ENCODE assay signal across 21 cellular contexts in genomic region chr14:24071836-24072420, GRCh38. TPM values are rescaled to one million over a fixed set of nuclear protein-coding genes. Genes with fewer than 3 reads are reported as not detected.
DNase-seq lines count a peak whose midpoint lies in the region; ATAC-seq, FAIRE-seq and TF ChIP-seq lines count a peak whose summit lies in the region.
"Had no signal": no experiment of that assay in that cellular context is flagged by ENCODE, and none has a peak within 500 bp of the region (broad histone marks: within the 10 kb centered on the region; RNA-seq: fewer than 3 reads in every experiment).

No MANE protein-coding gene starts in this region.

- CTCF ChIA-PET in HepG2 (lab: Yijun Ruan, JAX; ENCODE audit: low intra/inter-chr PET ratio, low total read pairs), result no interaction called here

- no peak overlapping the region for H2AFZ ChIP-seq in HepG2 (ENCODE audit: low read length)
- H2AFZ ChIP-seq in parathyroid adenoma, result peak overlapping the region; percentile 39

- H3K36me3 ChIP-seq in HepG2 (replicated peaks in 1 of 2; ENCODE audit: control insufficient read depth in 1 of 2, insufficient read depth in 2 of 2, low read length in 2 of 2), result no peaks in the 10 kb centered on the region
- no peaks in the 10 kb centered on the region for H3K36me3 ChIP-seq in right lobe of liver
- H3K36me3 ChIP-seq in kidney (ENCODE audit: control insufficient read depth in 1 of 2, insufficient read depth in 2 of 2, low read length in 2 of 2), result no peaks in the 10 kb centered on the region
- no peaks in the 10 kb centered on the region for H3K36me3 ChIP-seq in parathyroid adenoma (ENCODE audit: control insufficient read depth, insufficient read depth, low read length)
- no peaks in the 10 kb centered on the region for H3K36me3 ChIP-seq in aorta (ENCODE audit: control insufficient read depth in 1 of 2, insufficient read depth in 2 of 2, low read length in 1 of 2)
- H3K36me3 ChIP-seq: BE2C had no signal

- no peak for ATAC-seq in HepG2
- no peak for ATAC-seq in right lobe of liver
- no peak for ATAC-seq in aorta (ENCODE audit: low FRiP score)
- no peak for ATAC-seq in GM18873 (IDR thresholded peaks at IDR 0.05; ENCODE audit: low FRiP score, unreplicated experiment)
- ATAC-seq in HG02798 (IDR thresholded peaks at IDR 0.05; ENCODE audit: poor library complexity, unreplicated experiment), result no peak
- no peak for ATAC-seq in Right ventricle myocardium inferior

- no peak for TF ChIP-seq POLR2A in HepG2 (IDR thresholded peaks at IDR 0.05; ENCODE audit: insufficient read depth in 1 of 2, low read depth in 2 of 2, low read length in 2 of 2)
- no peak for TF ChIP-seq POLR2A in right lobe of liver (IDR thresholded peaks at IDR 0.05)

- 15% methylated on average over 12 of the region's 12 CpGs for WGBS in HepG2 (ENCODE audit: low lambda C conversion rate)
- WGBS in right lobe of liver (ENCODE audit: insufficient coverage, low coverage, low lambda C conversion rate, missing lambda C conversion rate), result 31% methylated on average over 5 of the region's 12 CpGs
- 10 to 12% methylated on average over 12 of the region's 12 CpGs for WGBS in aorta, 2 donors

- H3K79me2 ChIP-seq in HepG2 (ENCODE audit: insufficient read depth, low read length) (no peaks in the 10 kb centered on the region), parathyroid adenoma (no peaks in the 10 kb centered on the region)

- POLR2A ChIA-PET in HepG2 (lab: Yijun Ruan, JAX), result interaction anchor here (1.2 to 8.3 kb wide), 5 partner anchors 9 to 89 kb away, joined by 3 to 68 read pairs (median 4); partner anchors contain the start of genes DCAF11, IRF9, NRL and PCK2

- FAIRE-seq in HepG2 (lab: Jason Lieb, UNC) (no peak), kidney (lab: Jason Lieb, UNC) (no peak)
- FAIRE-seq: HTR-8/SVneo had no signal

- H3K27ac ChIP-seq in HepG2 (ENCODE audit: extremely low read length, insufficient read depth, low read length) (no peak overlapping the region), right lobe of liver (no peak overlapping the region), kidney (ENCODE audit: low read depth in 2 of 2, low read length in 2 of 2) (no peak overlapping the region), parathyroid adenoma (no peak overlapping the region), aorta (ENCODE audit: low read depth in 1 of 2, low read length in 2 of 2) (no peak overlapping the region)
- H3K27ac ChIP-seq: 22Rv1, HL-60, RWPE1 had no signal

- H3K9ac ChIP-seq in HepG2 (ENCODE audit: insufficient read depth, low read depth, low read length), result no peak overlapping the region
- no peak overlapping the region for H3K9ac ChIP-seq in kidney (ENCODE audit: low read length in 2 of 2)
- H3K9ac ChIP-seq in parathyroid adenoma, result no peak overlapping the region

- in situ Hi-C loops in HepG2 (cut with HindIII; ENCODE audit: extremely low pct_ligation_motif_present, low pct_unique_long_range_greater_than_20kb), result no loop called here

- peaks cover 51% of the 10 kb centered on the region for H3K4me1 ChIP-seq in HepG2 (ENCODE audit: insufficient read depth, low read length)
- H3K4me1 ChIP-seq in right lobe of liver, result peaks cover 0 to 52% (median 22%) of the 10 kb centered on the region in 4 donors
- H3K4me1 ChIP-seq in kidney (ENCODE audit: control insufficient read depth in 1 of 2, insufficient read depth in 1 of 2, low read depth in 1 of 2, low read length in 2 of 2), result peaks cover 0 to 2% of the 10 kb centered on the region in 2 donors
- peaks cover 32% of the 10 kb centered on the region for H3K4me1 ChIP-seq in parathyroid adenoma
- no peaks in the 10 kb centered on the region for H3K4me1 ChIP-seq in aorta (ENCODE audit: control insufficient read depth in 1 of 2, insufficient read depth in 2 of 2, low read length in 2 of 2)
- H3K4me1 ChIP-seq: BE2C had no signal

- no TSS peak for BruUV-seq in HepG2 (replicated peaks; lab: Mats Ljungman, UMichigan)

- H4K20me1 ChIP-seq in HepG2 (ENCODE audit: insufficient read depth, low read length), result no peaks in the 10 kb centered on the region

- TF ChIP-seq CTCF in HepG2 (CRISPR knock-in tag; IDR thresholded peaks at IDR 0.05), result no peak
- no peak for TF ChIP-seq CTCF in right lobe of liver (IDR thresholded peaks at IDR 0.05)
- no peak for TF ChIP-seq CTCF in kidney (IDR thresholded peaks at IDR 0.05; ENCODE audit: borderline replicate concordance, extremely low read depth, insufficient read depth)
- TF ChIP-seq CTCF in parathyroid adenoma (IDR thresholded peaks at IDR 0.05), result no peak

- no peak for TF ChIP-seq EP300 in HepG2 (IDR thresholded peaks at IDR 0.05; ENCODE audit: low read depth in 2 of 2, low read length in 2 of 2)
- no peak for TF ChIP-seq EP300 in HepG2 (CRISPR knock-in tag; IDR thresholded peaks at IDR 0.05; ENCODE audit: borderline replicate concordance)

- intact Hi-C loops in HepG2 (cut with micrococcal nuclease; ENCODE audit: unreplicated experiment), result no loop called here
- intact Hi-C loops in right lobe of liver (cut with DNase I), result no loop called here
- intact Hi-C loops in kidney (cut with DNase I), result no loop called here
- intact Hi-C loops in aorta (cut with DNase I), result no loop called here
- intact Hi-C loops in Right ventricle myocardium inferior (cut with DNase I), result no loop called here

- H3K4me3 ChIP-seq in HepG2 (replicated peaks in 1 of 3; ENCODE audit: insufficient read depth in 1 of 3, low read depth in 2 of 3, low read length in 3 of 3) (no peak overlapping the region), right lobe of liver (no peak overlapping the region), kidney (ENCODE audit: low read length in 2 of 2) (no peak overlapping the region), parathyroid adenoma (ENCODE audit: low read depth, low read length) (no peak overlapping the region), aorta (ENCODE audit: low read length in 2 of 2) (no peak overlapping the region)

- H3K27me3 ChIP-seq in HepG2 (ENCODE audit: control insufficient read depth in 1 of 2, insufficient read depth in 2 of 2, low read length in 2 of 2) (peaks cover 13 to 58% of the 10 kb centered on the region in 2 experiments; a peak in 4 of 5 replicates), right lobe of liver (no peaks in the 10 kb centered on the region), parathyroid adenoma (ENCODE audit: control insufficient read depth, insufficient read depth, low read length) (no peaks in the 10 kb centered on the region), aorta (ENCODE audit: control insufficient read depth in 1 of 2, insufficient read depth in 2 of 2, low read length in 1 of 2) (peaks cover 0 to 2% of the 10 kb centered on the region in 2 donors)
- H3K27me3 ChIP-seq: BE2C had no signal

- no peak for DNase-seq in HepG2 (ENCODE audit: low spot score)
- no peak for DNase-seq in right lobe of liver
- DNase-seq in kidney, result peak; percentile 48
- DNase-seq in aorta, result peak; percentile 12 to 63
- no peak for DNase-seq in Right ventricle myocardium inferior (ENCODE audit: missing footprints)
- DNase-seq: BE2C; Calu3; CD4-positive, alpha-beta T cell; DMS53; H9; NCI-H187; NCI-H345; OCI-M1 had no signal

- TF ChIP-seq RAD21 in HepG2 (CRISPR knock-in tag; IDR thresholded peaks at IDR 0.05), result no peak

- H3K9me3 ChIP-seq in HepG2 (ENCODE audit: low read length) (no peaks in the 10 kb centered on the region), right lobe of liver (no peaks in the 10 kb centered on the region), kidney (ENCODE audit: control insufficient read depth in 1 of 2, low read length in 2 of 2) (no peaks in the 10 kb centered on the region), parathyroid adenoma (ENCODE audit: control insufficient read depth, low read length) (no peaks in the 10 kb centered on the region), aorta (ENCODE audit: control insufficient read depth, low read length) (no peaks in the 10 kb centered on the region)
- H3K9me3 ChIP-seq: BE2C had no signal

- H3K4me2 ChIP-seq in HepG2 (ENCODE audit: low read depth, low read length) (no peak overlapping the region), parathyroid adenoma (ENCODE audit: low read length) (no peak overlapping the region)

RNA-seq across cellular contexts. Expression of gene CPNE6, which starts 0.6 kb away (rescaled TPM):
- total RNA-seq in HepG2 (2016; rRNA removed; fragmentation: Illumina TruSeq; extraction: Trizol), result not detected in 2 replicates
- total RNA-seq in HepG2 (2016; cell fraction: cytosol; rRNA removed; fragmentation: Illumina TruSeq; extraction: Trizol; ENCODE audit: low read depth), result not detected in 2 replicates
- not detected in 2 replicates for total RNA-seq in HepG2 (2016; cell fraction: insoluble cytoplasmic fraction; rRNA removed; fragmentation: Illumina TruSeq; extraction: Trizol)
- not detected in 2 replicates for total RNA-seq in HepG2 (2016; cell fraction: membrane; rRNA removed; fragmentation: Illumina TruSeq; extraction: Trizol)
- not detected in 2 replicates for total RNA-seq in HepG2 (2016; cell fraction: nucleus; rRNA removed; fragmentation: Illumina TruSeq; extraction: Trizol)
- 0.03 TPM in 1 of 2 replicates, not detected in the other for polyA plus RNA-seq in HepG2 (2011; rRNA removed)
- not detected in 2 replicates for polyA plus RNA-seq in HepG2 (2011; cell fraction: cytosol; rRNA removed)
- polyA plus RNA-seq in HepG2 (2011; cell fraction: nucleus; rRNA removed), result 0.06 and 0.16 TPM in 2 replicates
- 0.05 TPM in 1 of 2 replicates, not detected in the other for polyA plus RNA-seq in HepG2 (2012)
- not detected in 2 replicates for polyA plus RNA-seq in HepG2 (2016; cell fraction: cytosol; fragmentation: Illumina TruSeq; extraction: Trizol; ENCODE audit: low read depth)
- polyA plus RNA-seq in HepG2 (2016; cell fraction: insoluble cytoplasmic fraction; fragmentation: Illumina TruSeq; extraction: Trizol; ENCODE audit: low read depth), result not detected in 2 replicates
- not detected in 2 replicates for polyA plus RNA-seq in HepG2 (2016; cell fraction: membrane; fragmentation: Illumina TruSeq; extraction: Trizol; ENCODE audit: low read depth)
- polyA plus RNA-seq in HepG2 (2016; cell fraction: nucleus; fragmentation: Illumina TruSeq; extraction: Trizol; ENCODE audit: insufficient read depth, low read depth), result not detected in 2 replicates
- polyA minus RNA-seq in HepG2 (2011; rRNA and poly(A)+ RNA removed; ENCODE audit: low replicate concordance), result 0.16 TPM in 1 of 2 replicates, not detected in the other
- polyA minus RNA-seq in HepG2 (2011; cell fraction: cytosol; rRNA and poly(A)+ RNA removed), result not detected in 2 replicates
- polyA minus RNA-seq in HepG2 (2011; cell fraction: nucleus; rRNA and poly(A)+ RNA removed), result not detected in 2 replicates
- total RNA-seq in right lobe of liver, result under 1 TPM in 4 of 6 experiments, not detected in 2; 0.09 to 0.40 (median 0.18) TPM
- total RNA-seq in kidney, result 0.19 TPM
- polyA plus RNA-seq in kidney (ENCODE audit: insufficient read depth, low read depth, low replicate concordance), result 3.4 TPM
- under 1 TPM; 0.71 to 0.99 TPM for total RNA-seq in aorta
- under 1 TPM; 0.03 to 0.25 TPM for polyA plus RNA-seq in aorta
- total RNA-seq in Right ventricle myocardium inferior, result not detected
- total RNA-seq: Calu3; CD4-positive, alpha-beta T cell; H9 had no signal
- polyA plus RNA-seq: AG04450 had no signal

RNA-seq across cellular contexts. Expression of gene CARMIL3, which starts 20.1 kb away (rescaled TPM):
- total RNA-seq in HepG2 (2016; rRNA removed; fragmentation: Illumina TruSeq; extraction: Trizol), result 0.13 and 0.27 TPM in 2 replicates
- 0.18 TPM in 1 of 2 replicates, not detected in the other for total RNA-seq in HepG2 (2016; cell fraction: cytosol; rRNA removed; fragmentation: Illumina TruSeq; extraction: Trizol; ENCODE audit: low read depth)
- total RNA-seq in HepG2 (2016; cell fraction: insoluble cytoplasmic fraction; rRNA removed; fragmentation: Illumina TruSeq; extraction: Trizol), result 0.12 and 0.41 TPM in 2 replicates
- total RNA-seq in HepG2 (2016; cell fraction: membrane; rRNA removed; fragmentation: Illumina TruSeq; extraction: Trizol), result 0.03 and 0.15 TPM in 2 replicates
- total RNA-seq in HepG2 (2016; cell fraction: nucleus; rRNA removed; fragmentation: Illumina TruSeq; extraction: Trizol), result 0.47 and 0.65 TPM in 2 replicates
- polyA plus RNA-seq in HepG2 (2011; rRNA removed), result 0.55 and 0.85 TPM in 2 replicates
- polyA plus RNA-seq in HepG2 (2011; cell fraction: cytosol; rRNA removed), result 0.13 and 0.21 TPM in 2 replicates
- 7.7 and 8.1 TPM in 2 replicates for polyA plus RNA-seq in HepG2 (2011; cell fraction: nucleus; rRNA removed)
- 0.16 and 0.34 TPM in 2 replicates for polyA plus RNA-seq in HepG2 (2012)
- 0.03 TPM in 2 replicates for polyA plus RNA-seq in HepG2 (2016; cell fraction: cytosol; fragmentation: Illumina TruSeq; extraction: Trizol; ENCODE audit: low read depth)
- 0.19 and 0.23 TPM in 2 replicates for polyA plus RNA-seq in HepG2 (2016; cell fraction: insoluble cytoplasmic fraction; fragmentation: Illumina TruSeq; extraction: Trizol; ENCODE audit: low read depth)
- polyA plus RNA-seq in HepG2 (2016; cell fraction: membrane; fragmentation: Illumina TruSeq; extraction: Trizol; ENCODE audit: low read depth), result 0.05 TPM in 2 replicates
- 1.6 and 2.9 TPM in 2 replicates for polyA plus RNA-seq in HepG2 (2016; cell fraction: nucleus; fragmentation: Illumina TruSeq; extraction: Trizol; ENCODE audit: insufficient read depth, low read depth)
- polyA minus RNA-seq in HepG2 (2011; rRNA and poly(A)+ RNA removed; ENCODE audit: low replicate concordance), result 0.14 and 3.1 TPM in 2 replicates
- polyA minus RNA-seq in HepG2 (2011; cell fraction: cytosol; rRNA and poly(A)+ RNA removed), result 0.20 and 0.44 TPM in 2 replicates
- polyA minus RNA-seq in HepG2 (2011; cell fraction: nucleus; rRNA and poly(A)+ RNA removed), result 0.77 and 2.9 TPM in 2 replicates
- 1 to 10 TPM in 1 of 6 experiments, under 1 TPM in 5; 0.18 to 1.9 (median 0.29) TPM for total RNA-seq in right lobe of liver
- 1.4 TPM for total RNA-seq in kidney
- polyA plus RNA-seq in kidney (ENCODE audit: insufficient read depth, low read depth, low replicate concordance), result 1.5 TPM
- total RNA-seq in aorta, result under 1 TPM; 0.24 to 0.42 TPM
- under 1 TPM in 1 of 2 donors, not detected in 1; 0.43 TPM for polyA plus RNA-seq in aorta
- 0.08 TPM for total RNA-seq in Right ventricle myocardium inferior
- polyA plus RNA-seq: AG04450 had no signal

RNA-seq across cellular contexts. Expression of gene PCK2, which starts 22.2 kb away (rescaled TPM):
- 118 and 129 TPM in 2 replicates for total RNA-seq in HepG2 (2016; rRNA removed; fragmentation: Illumina TruSeq; extraction: Trizol)
- 29.7 and 32.7 TPM in 2 replicates for total RNA-seq in HepG2 (2016; cell fraction: cytosol; rRNA removed; fragmentation: Illumina TruSeq; extraction: Trizol; ENCODE audit: low read depth)
- 112 and 129 TPM in 2 replicates for total RNA-seq in HepG2 (2016; cell fraction: insoluble cytoplasmic fraction; rRNA removed; fragmentation: Illumina TruSeq; extraction: Trizol)
- total RNA-seq in HepG2 (2016; cell fraction: membrane; rRNA removed; fragmentation: Illumina TruSeq; extraction: Trizol), result 38.2 and 39.1 TPM in 2 replicates
- total RNA-seq in HepG2 (2016; cell fraction: nucleus; rRNA removed; fragmentation: Illumina TruSeq; extraction: Trizol), result 96.7 and 121 TPM in 2 replicates
- 272 and 316 TPM in 2 replicates for polyA plus RNA-seq in HepG2 (2011; rRNA removed)
- polyA plus RNA-seq in HepG2 (2011; cell fraction: cytosol; rRNA removed), result 238 and 309 TPM in 2 replicates
- 309 TPM in 2 replicates for polyA plus RNA-seq in HepG2 (2011; cell fraction: nucleus; rRNA removed)
- polyA plus RNA-seq in HepG2 (2012), result 216 and 286 TPM in 2 replicates
- polyA plus RNA-seq in HepG2 (2016; cell fraction: cytosol; fragmentation: Illumina TruSeq; extraction: Trizol; ENCODE audit: low read depth), result 19.2 and 20.8 TPM in 2 replicates
- 122 and 140 TPM in 2 replicates for polyA plus RNA-seq in HepG2 (2016; cell fraction: insoluble cytoplasmic fraction; fragmentation: Illumina TruSeq; extraction: Trizol; ENCODE audit: low read depth)
- polyA plus RNA-seq in HepG2 (2016; cell fraction: membrane; fragmentation: Illumina TruSeq; extraction: Trizol; ENCODE audit: low read depth), result 27.1 and 31.0 TPM in 2 replicates
- polyA plus RNA-seq in HepG2 (2016; cell fraction: nucleus; fragmentation: Illumina TruSeq; extraction: Trizol; ENCODE audit: insufficient read depth, low read depth), result 172 and 175 TPM in 2 replicates
- 87.1 and 691 TPM in 2 replicates for polyA minus RNA-seq in HepG2 (2011; rRNA and poly(A)+ RNA removed; ENCODE audit: low replicate concordance)
- 204 and 209 TPM in 2 replicates for polyA minus RNA-seq in HepG2 (2011; cell fraction: cytosol; rRNA and poly(A)+ RNA removed)
- 128 and 158 TPM in 2 replicates for polyA minus RNA-seq in HepG2 (2011; cell fraction: nucleus; rRNA and poly(A)+ RNA removed)
- 100 to 1,000 TPM; 124 to 615 (median 240) TPM for total RNA-seq in right lobe of liver
- total RNA-seq in kidney, result 36.1 TPM
- polyA plus RNA-seq in kidney (ENCODE audit: insufficient read depth, low read depth, low replicate concordance), result 140 TPM
- 10 to 100 TPM; 19.6 to 22.5 TPM for total RNA-seq in aorta
- 10 to 100 TPM; 14.7 to 82.5 TPM for polyA plus RNA-seq in aorta
- 4.3 TPM for total RNA-seq in Right ventricle myocardium inferior

RNA-seq across cellular contexts. Expression of gene DCAF11, which starts 42.6 kb away (rescaled TPM):
- total RNA-seq in HepG2 (2016; rRNA removed; fragmentation: Illumina TruSeq; extraction: Trizol) (257 and 342 TPM in 2 replicates), right lobe of liver (100 to 1,000 TPM in 3 of 6 experiments, 10 to 100 TPM in 3; 65.9 to 180 (median 103) TPM), kidney (81.1 TPM), aorta (10 to 100 TPM; 35.5 to 39.6 TPM), Right ventricle myocardium inferior (84.7 TPM)
- total RNA-seq in HepG2 (2016; cell fraction: cytosol; rRNA removed; fragmentation: Illumina TruSeq; extraction: Trizol; ENCODE audit: low read depth), result 34.1 and 39.6 TPM in 2 replicates
- total RNA-seq in HepG2 (2016; cell fraction: insoluble cytoplasmic fraction; rRNA removed; fragmentation: Illumina TruSeq; extraction: Trizol), result 258 and 327 TPM in 2 replicates
- total RNA-seq in HepG2 (2016; cell fraction: membrane; rRNA removed; fragmentation: Illumina TruSeq; extraction: Trizol), result 160 and 166 TPM in 2 replicates
- total RNA-seq in HepG2 (2016; cell fraction: nucleus; rRNA removed; fragmentation: Illumina TruSeq; extraction: Trizol), result 174 and 191 TPM in 2 replicates
- polyA plus RNA-seq in HepG2 (2011; rRNA removed) (150 and 176 TPM in 2 replicates), kidney (ENCODE audit: insufficient read depth, low read depth, low replicate concordance) (69.4 TPM), aorta (10 to 100 TPM; 37.3 to 41.8 TPM)
- polyA plus RNA-seq in HepG2 (2011; cell fraction: cytosol; rRNA removed), result 134 and 153 TPM in 2 replicates
- 221 and 233 TPM in 2 replicates for polyA plus RNA-seq in HepG2 (2011; cell fraction: nucleus; rRNA removed)
- 123 and 142 TPM in 2 replicates for polyA plus RNA-seq in HepG2 (2012)
- polyA plus RNA-seq in HepG2 (2016; cell fraction: cytosol; fragmentation: Illumina TruSeq; extraction: Trizol; ENCODE audit: low read depth), result 37.7 and 39.7 TPM in 2 replicates
- polyA plus RNA-seq in HepG2 (2016; cell fraction: insoluble cytoplasmic fraction; fragmentation: Illumina TruSeq; extraction: Trizol; ENCODE audit: low read depth), result 251 and 268 TPM in 2 replicates
- polyA plus RNA-seq in HepG2 (2016; cell fraction: membrane; fragmentation: Illumina TruSeq; extraction: Trizol; ENCODE audit: low read depth), result 114 and 116 TPM in 2 replicates
- polyA plus RNA-seq in HepG2 (2016; cell fraction: nucleus; fragmentation: Illumina TruSeq; extraction: Trizol; ENCODE audit: insufficient read depth, low read depth), result 253 and 275 TPM in 2 replicates
- polyA minus RNA-seq in HepG2 (2011; rRNA and poly(A)+ RNA removed; ENCODE audit: low replicate concordance), result 74.6 and 273 TPM in 2 replicates
- 98.7 and 103 TPM in 2 replicates for polyA minus RNA-seq in HepG2 (2011; cell fraction: cytosol; rRNA and poly(A)+ RNA removed)
- polyA minus RNA-seq in HepG2 (2011; cell fraction: nucleus; rRNA and poly(A)+ RNA removed), result 146 and 181 TPM in 2 replicates

RNA-seq across cellular contexts. Expression of gene NRL, which starts 42.8 kb away (rescaled TPM):
- 4.7 and 5.2 TPM in 2 replicates for total RNA-seq in HepG2 (2016; rRNA removed; fragmentation: Illumina TruSeq; extraction: Trizol)
- 6.6 and 7.1 TPM in 2 replicates for total RNA-seq in HepG2 (2016; cell fraction: cytosol; rRNA removed; fragmentation: Illumina TruSeq; extraction: Trizol; ENCODE audit: low read depth)
- 4.7 and 5.6 TPM in 2 replicates for total RNA-seq in HepG2 (2016; cell fraction: insoluble cytoplasmic fraction; rRNA removed; fragmentation: Illumina TruSeq; extraction: Trizol)
- 9.2 and 10.6 TPM in 2 replicates for total RNA-seq in HepG2 (2016; cell fraction: membrane; rRNA removed; fragmentation: Illumina TruSeq; extraction: Trizol)
- total RNA-seq in HepG2 (2016; cell fraction: nucleus; rRNA removed; fragmentation: Illumina TruSeq; extraction: Trizol), result 3.4 and 5.1 TPM in 2 replicates
- 2.5 and 3.4 TPM in 2 replicates for polyA plus RNA-seq in HepG2 (2011; rRNA removed)
- 2.9 and 5.2 TPM in 2 replicates for polyA plus RNA-seq in HepG2 (2011; cell fraction: cytosol; rRNA removed)
- polyA plus RNA-seq in HepG2 (2011; cell fraction: nucleus; rRNA removed), result 3.5 and 3.9 TPM in 2 replicates
- polyA plus RNA-seq in HepG2 (2012), result 2.2 and 2.5 TPM in 2 replicates
- polyA plus RNA-seq in HepG2 (2016; cell fraction: cytosol; fragmentation: Illumina TruSeq; extraction: Trizol; ENCODE audit: low read depth), result 3.4 and 5.1 TPM in 2 replicates
- 4.5 and 4.7 TPM in 2 replicates for polyA plus RNA-seq in HepG2 (2016; cell fraction: insoluble cytoplasmic fraction; fragmentation: Illumina TruSeq; extraction: Trizol; ENCODE audit: low read depth)
- 6.1 and 7.7 TPM in 2 replicates for polyA plus RNA-seq in HepG2 (2016; cell fraction: membrane; fragmentation: Illumina TruSeq; extraction: Trizol; ENCODE audit: low read depth)
- 3.5 and 4.8 TPM in 2 replicates for polyA plus RNA-seq in HepG2 (2016; cell fraction: nucleus; fragmentation: Illumina TruSeq; extraction: Trizol; ENCODE audit: insufficient read depth, low read depth)
- polyA minus RNA-seq in HepG2 (2011; rRNA and poly(A)+ RNA removed; ENCODE audit: low replicate concordance), result 0.58 and 9.0 TPM in 2 replicates
- polyA minus RNA-seq in HepG2 (2011; cell fraction: cytosol; rRNA and poly(A)+ RNA removed), result 3.0 and 3.9 TPM in 2 replicates
- 6.1 and 6.6 TPM in 2 replicates for polyA minus RNA-seq in HepG2 (2011; cell fraction: nucleus; rRNA and poly(A)+ RNA removed)
- total RNA-seq in right lobe of liver, result 1 to 10 TPM; 1.4 to 2.9 (median 2.1) TPM
- total RNA-seq in kidney, result 4.9 TPM
- polyA plus RNA-seq in kidney (ENCODE audit: insufficient read depth, low read depth, low replicate concordance), result 5.5 TPM
- 1 to 10 TPM; 1.1 to 1.4 TPM for total RNA-seq in aorta
- 1 to 10 TPM in 1 of 2 donors, under 1 TPM in 1; 0.63 to 1.3 TPM for polyA plus RNA-seq in aorta
- 1.8 TPM for total RNA-seq in Right ventricle myocardium inferior

Comparison
In these comparisons a context has a peak if more than half of its experiments do, and no peak if none do; other contexts are left out.
1. DNase-seq: peak in kidney (single experiment) and aorta (2 of 2); none in HepG2 (single experiment), right lobe of liver (0 of 3) and Right ventricle myocardium inferior (single experiment).